ENCODE assay signal across 30 cellular contexts in the genomic region with DNA sequence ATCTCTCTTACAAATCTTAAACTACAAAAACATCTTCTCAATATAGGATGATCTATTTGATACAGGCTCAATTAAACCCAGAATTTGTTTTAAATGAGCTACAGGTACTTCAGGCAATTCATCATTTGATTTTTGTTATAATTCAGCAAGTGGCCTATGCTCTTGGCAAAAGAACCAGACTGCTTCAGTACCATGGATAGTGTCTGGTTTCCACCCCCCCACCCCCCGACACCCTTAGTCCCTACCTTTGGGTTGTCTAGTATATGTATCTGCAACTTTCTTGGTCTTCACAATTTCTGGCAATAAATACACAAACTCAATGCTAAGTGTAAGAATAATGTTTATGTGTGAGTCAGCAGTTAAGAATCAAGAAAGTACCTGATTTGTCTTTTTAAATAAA.
"Had no signal": no experiment of that assay in that cellular context is flagged by ENCODE, and none has a peak within 500 bp of the region (broad histone marks: within the 10 kb centered on the region; RNA-seq: fewer than 3 reads in every experiment).

No MANE protein-coding gene starts in this region.

- ATAC-seq: left colon; left lung; natural killer cell; right cardiac atrium; stimulated activated memory B cell treated with anti-CD40 and anti-IgM and Interleukin-4, amounts not matched to agents 10 μg/mL and 1 μg/mL and 100 μg/mL, for 72 hours; stimulated activated naive CD8-positive, alpha-beta T cell treated with anti-CD3 and anti-CD28 coated beads, Interleukin-15, amount 100 ng/mL, for 72 hours had no signal

- DNase-seq: hypothalamus; immature natural killer cell; kidney; left colon; left lung; mesendoderm; naive B cell; natural killer cell; nephron progenitor cell; occipital lobe; ovary; retina; right cardiac atrium; stimulated activated CD4-positive, alpha-beta T cell treated with anti-CD3 and anti-CD28 coated beads, Interleukin-1b, Interleukin-23, amount 100 ng/mL, for 48 hours; stimulated activated CD4-positive, alpha-beta T cell treated with anti-CD3 and anti-CD28 coated beads, Interleukin-2, amount 100 ng/mL, for 48 hours; stimulated activated CD4-positive, alpha-beta T cell treated with anti-CD3 and anti-CD28 coated beads, Interleukin-4, amount 100 ng/mL, for 4 hours; stimulated activated CD8-positive, alpha-beta memory T cell treated with anti-CD3 and anti-CD28 coated beads, Interleukin-4, amount 100 ng/mL, for 48 hours; stimulated activated naive CD4-positive, alpha-beta T cell treated with Interleukin-2 at 50 U/mL for 16 hours; stimulated activated naive CD8-positive, alpha-beta T cell treated with anti-CD3 and anti-CD28 coated beads, Interleukin-15, amount 100 ng/mL, for 72 hours; substantia nigra; uterus had no signal

- H3K9ac ChIP-seq: neural progenitor cell had no signal

- H3K4me1 Mint-ChIP-seq: immature natural killer cell; mesothelial cell of epicardium; naive B cell; natural killer cell; nephron progenitor cell; neural progenitor cell; stimulated activated memory B cell treated with anti-CD40 and anti-IgM and Interleukin-4, amounts not matched to agents 10 μg/mL and 1 μg/mL and 100 μg/mL, for 72 hours; stimulated activated naive CD8-positive, alpha-beta T cell treated with anti-CD3 and anti-CD28 coated beads, Interleukin-15, amount 100 ng/mL, for 72 hours had no signal

- H3K4me3 ChIP-seq: left lung, lung, neural progenitor cell, ovary, smooth muscle cell, tibial nerve, uterus had no signal

- H3K9me3 ChIP-seq: neutrophil, ovary, uterus had no signal

- H3K27ac ChIP-seq: left lung, neural progenitor cell, neutrophil, ovary, tibial nerve, uterus had no signal

- H2AFZ ChIP-seq: neural progenitor cell had no signal

- H3K36me3 ChIP-seq: left lung, neural progenitor cell, neutrophil, ovary, tibial nerve, uterus had no signal

- H3K4me2 ChIP-seq: neural progenitor cell, smooth muscle cell had no signal

- H3K36me3 Mint-ChIP-seq: immature natural killer cell; mesothelial cell of epicardium; neural progenitor cell; stimulated activated memory B cell treated with anti-CD40 and anti-IgM and Interleukin-4, amounts not matched to agents 10 μg/mL and 1 μg/mL and 100 μg/mL, for 72 hours; type B pancreatic cell had no signal

- H3K27me3 Mint-ChIP-seq: naive B cell; progenitor cell of endocrine pancreas; stimulated activated memory B cell treated with anti-CD40 and anti-IgM and Interleukin-4, amounts not matched to agents 10 μg/mL and 1 μg/mL and 100 μg/mL, for 72 hours; stimulated activated naive CD8-positive, alpha-beta T cell treated with anti-CD3 and anti-CD28 coated beads, Interleukin-15, amount 100 ng/mL, for 72 hours; type B pancreatic cell had no signal

- H3K4me3 Mint-ChIP-seq: immature natural killer cell; mesothelial cell of epicardium; naive B cell; natural killer cell; nephron progenitor cell; neural progenitor cell; stimulated activated memory B cell treated with anti-CD40 and anti-IgM and Interleukin-4, amounts not matched to agents 10 μg/mL and 1 μg/mL and 100 μg/mL, for 72 hours; stimulated activated naive CD8-positive, alpha-beta T cell treated with anti-CD3 and anti-CD28 coated beads, Interleukin-15, amount 100 ng/mL, for 72 hours; type B pancreatic cell had no signal

- H3K27me3 ChIP-seq: left lung, neural progenitor cell, neutrophil, ovary, tibial nerve, uterus had no signal

- H3K4me1 ChIP-seq: left lung, neural progenitor cell, tibial nerve, uterus had no signal

- H3K27ac Mint-ChIP-seq: immature natural killer cell; mesothelial cell of epicardium; naive B cell; natural killer cell; nephron progenitor cell; neural progenitor cell; progenitor cell of endocrine pancreas; stimulated activated memory B cell treated with anti-CD40 and anti-IgM and Interleukin-4, amounts not matched to agents 10 μg/mL and 1 μg/mL and 100 μg/mL, for 72 hours; stimulated activated naive CD8-positive, alpha-beta T cell treated with anti-CD3 and anti-CD28 coated beads, Interleukin-15, amount 100 ng/mL, for 72 hours; type B pancreatic cell had no signal

- H3K9me3 Mint-ChIP-seq: type B pancreatic cell had no signal
